Comparison of ENCODE assay signal across 15 cellular contexts in the genomic region with DNA sequence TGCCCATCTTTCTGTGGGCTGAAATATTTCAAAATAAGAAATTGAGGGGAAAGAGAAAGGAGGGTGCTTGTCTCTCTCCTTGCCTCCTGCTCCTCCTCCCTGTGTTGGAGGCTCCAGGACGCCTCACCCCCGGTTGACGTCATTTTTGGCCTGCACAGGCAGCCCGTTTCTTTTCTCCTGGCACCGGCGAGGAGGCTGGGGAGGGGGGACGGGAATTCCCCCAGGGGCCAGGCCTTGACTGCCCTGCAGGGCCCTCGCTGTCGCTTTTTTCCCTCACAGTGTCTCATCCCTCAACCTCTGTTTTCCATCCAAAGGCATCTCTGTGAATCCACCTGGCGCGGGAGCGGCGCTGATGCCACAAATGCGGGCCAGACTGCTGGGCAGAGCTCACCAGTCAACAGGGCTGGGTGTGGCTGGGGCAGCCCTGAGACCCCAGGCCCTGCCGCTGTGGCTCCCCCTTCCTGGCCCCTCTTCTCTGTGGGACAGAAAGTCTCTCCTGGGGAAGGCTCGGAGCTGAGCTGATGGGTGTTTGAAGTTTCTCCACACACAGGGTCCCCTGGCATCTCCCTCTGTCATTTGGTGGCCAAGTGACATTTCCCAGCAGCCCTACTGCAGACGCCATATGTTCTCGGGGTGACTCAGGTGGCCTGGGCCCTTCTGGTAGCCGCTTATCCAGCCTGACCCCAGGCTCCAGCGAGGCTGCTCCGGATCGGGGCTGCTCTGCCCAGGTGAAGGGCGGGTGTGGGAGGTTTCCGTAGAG. TPM values are rescaled to one million over a fixed set of nuclear protein-coding genes. Genes with fewer than 3 reads are reported as not detected.
DNase-seq lines count a peak whose midpoint lies in the region; ATAC-seq and TF ChIP-seq lines count a peak whose summit lies in the region.
"Had no signal": no experiment of that assay in that cellular context is flagged by ENCODE, and none has a peak within 500 bp of the region (broad histone marks: within the 10 kb centered on the region; RNA-seq: fewer than 3 reads in every experiment).

No MANE protein-coding gene starts in this region.

- intact Hi-C loops in heart right ventricle (cut with DNase I) = loop anchor here in 1 of 10 donors (5.0 kb wide), 1 partner anchor 39 kb away; no protein-coding TSS in a partner anchor
- intact Hi-C loops in cardiac septum (cut with DNase I) = no loop called here
- intact Hi-C loops in left ventricle myocardium superior (cut with micrococcal nuclease) = no loop called here
- intact Hi-C loops in vagina (cut with DNase I) = no loop called here
- intact Hi-C loops in prostate gland (cut with DNase I) = no loop called here

- H3K4me3 ChIP-seq in heart right ventricle = no peak overlapping the region
- no peak overlapping the region for H3K4me3 ChIP-seq in vagina
- H3K4me3 ChIP-seq in prostate gland = no peak overlapping the region
- H3K4me3 ChIP-seq: PC-9, upper lobe of left lung had no signal

- WGBS in heart right ventricle, 2 donors = 57 to 64% methylated on average over 23 to 24 of the region's 24 CpGs
- 51% methylated on average over 24 of the region's 24 CpGs for WGBS in prostate gland

- ATAC-seq in heart right ventricle = peak in 7 of 8 donors; percentile 5 to 72 (median 33)
- peak; percentile 54 for ATAC-seq in left ventricle myocardium superior
- ATAC-seq: left colon had no signal

- no peak for TF ChIP-seq POLR2A in vagina (IDR thresholded peaks at IDR 0.05)
- TF ChIP-seq POLR2A in prostate gland (IDR thresholded peaks at IDR 0.05) = no peak

- peak overlapping the region in 3 of 10 donors; percentile 30 to 40 (median 39) for H3K27ac ChIP-seq in heart right ventricle
- H3K27ac ChIP-seq in vagina = peak overlapping the region; percentile 51
- H3K27ac ChIP-seq in prostate gland = no peak overlapping the region
- H3K27ac ChIP-seq: PC-9, upper lobe of left lung had no signal

- H3K4me1 ChIP-seq in heart right ventricle (peaks cover 10 to 56% (median 33%) of the 10 kb centered on the region in 9 donors), vagina (peaks cover 50% of the 10 kb centered on the region), prostate gland (replicated peaks) (no peaks in the 10 kb centered on the region)

- H3K9me3 ChIP-seq in heart right ventricle (no peaks in the 10 kb centered on the region), vagina (no peaks in the 10 kb centered on the region), prostate gland (no peaks in the 10 kb centered on the region)
- H3K9me3 ChIP-seq: upper lobe of left lung had no signal

- peaks cover 0 to 5% (median 0%) of the 10 kb centered on the region in 9 donors for H3K36me3 ChIP-seq in heart right ventricle
- no peaks in the 10 kb centered on the region for H3K36me3 ChIP-seq in vagina
- no peaks in the 10 kb centered on the region for H3K36me3 ChIP-seq in prostate gland

- DNase-seq in heart right ventricle = peak in 1 of 2 donors; percentile 50
- DNase-seq in cardiac septum (ENCODE audit: low spot score) = no peak
- DNase-seq in anterior cingulate cortex (lab: John Stamatoyannopoulos, UW) = peak in 32 of 58 donors; percentile 9 to 65 (median 39)
- DNase-seq in left ventricle myocardium superior = no peak
- DNase-seq in vagina (ENCODE audit: extremely low spot score in 2 of 2) = no peak
- no peak for DNase-seq in SIG-M5 (lab: John Stamatoyannopoulos, UW)
- no peak for DNase-seq in prostate gland (ENCODE audit: low spot score)
- DNase-seq in NCI-H2196 (lab: John Stamatoyannopoulos, UW; ENCODE audit: unreplicated experiment) = no peak
- DNase-seq: activated CD4-positive, alpha-beta T cell treated with anti-CD3 and anti-CD28 coated beads, Interleukin-2, amount 50 U/mL, for 4 hours; activated effector memory CD4-positive, alpha-beta T cell treated with Interleukin-2 at 50 U/mL for 16 hours; DND-41; GOT3; left colon; PC-9 had no signal

- no peak for TF ChIP-seq CTCF in heart right ventricle (IDR thresholded peaks at IDR 0.05)
- no peak for TF ChIP-seq CTCF in vagina (IDR thresholded peaks at IDR 0.05)
- TF ChIP-seq CTCF in prostate gland (IDR thresholded peaks at IDR 0.05) = no peak

- H3K27me3 ChIP-seq in heart right ventricle (no peaks in the 10 kb centered on the region), vagina (no peaks in the 10 kb centered on the region), prostate gland (replicated peaks; ENCODE audit: insufficient read depth) (no peaks in the 10 kb centered on the region)
- H3K27me3 ChIP-seq: upper lobe of left lung had no signal

RNA-seq across cellular contexts. Expression of a gene that starts 16.0 kb away (rescaled TPM):
- total RNA-seq in heart right ventricle (10 to 100 TPM; 15.8 to 37.4 (median 20.6) TPM), cardiac septum (22.8 TPM), left ventricle myocardium superior (27.0 TPM), vagina (101 TPM), prostate gland (100 to 1,000 TPM in 1 of 2 donors, 10 to 100 TPM in 1; 84.9 to 263 TPM)
- 100 to 1,000 TPM in 1 of 2 donors, 10 to 100 TPM in 1; 48.6 to 132 TPM for polyA plus RNA-seq in heart right ventricle

RNA-seq across cellular contexts. Expression of a gene that starts 16.5 kb away (rescaled TPM):
- total RNA-seq in heart right ventricle = 10 to 100 TPM in 1 of 10 donors, 1 to 10 TPM in 9; 2.2 to 10.4 (median 3.1) TPM
- 1 to 10 TPM; 6.7 to 7.7 TPM for polyA plus RNA-seq in heart right ventricle
- total RNA-seq in cardiac septum = 3.3 TPM
- total RNA-seq in left ventricle myocardium superior = 6.3 TPM
- total RNA-seq in vagina = 14.0 TPM
- total RNA-seq in prostate gland = 10 to 100 TPM; 22.2 to 24.1 TPM

RNA-seq across cellular contexts. Expression of a gene that starts 24.8 kb away (rescaled TPM):
- 1 to 10 TPM in 6 of 10 donors, under 1 TPM in 4; 0.82 to 1.6 (median 1.1) TPM for total RNA-seq in heart right ventricle
- 1 to 10 TPM; 1.5 to 3.3 TPM for polyA plus RNA-seq in heart right ventricle
- total RNA-seq in cardiac septum = 0.65 TPM
- total RNA-seq in left ventricle myocardium superior = 1.8 TPM
- 12.8 TPM for total RNA-seq in vagina
- total RNA-seq in prostate gland = 10 to 100 TPM; 41.8 to 93.9 TPM

RNA-seq across cellular contexts. Expression of a gene that starts 29.2 kb away (rescaled TPM):
- total RNA-seq in heart right ventricle (10 to 100 TPM; 19.9 to 38.2 (median 22.6) TPM), cardiac septum (25.5 TPM), left ventricle myocardium superior (25.4 TPM), vagina (31.2 TPM), prostate gland (10 to 100 TPM; 30.7 to 39.7 TPM)
- polyA plus RNA-seq in heart right ventricle = 100 to 1,000 TPM in 1 of 2 donors, 10 to 100 TPM in 1; 40.5 to 115 TPM

RNA-seq across cellular contexts. Expression of a gene that starts 30.8 kb away (rescaled TPM):
- 100 to 1,000 TPM; 155 to 258 (median 187) TPM for total RNA-seq in heart right ventricle
- 100 to 1,000 TPM; 283 to 387 TPM for polyA plus RNA-seq in heart right ventricle
- 144 TPM for total RNA-seq in cardiac septum
- total RNA-seq in left ventricle myocardium superior = 177 TPM
- 106 TPM for total RNA-seq in vagina
- 100 to 1,000 TPM; 235 to 744 TPM for total RNA-seq in prostate gland

Comparison
In these comparisons a context has a peak if more than half of its experiments do, and no peak if none do; other contexts are left out.
1. DNase-seq: peak in anterior cingulate cortex (32 of 58); none in cardiac septum (single experiment), left ventricle myocardium superior (single experiment), vagina (0 of 2), SIG-M5 (single experiment), prostate gland (single experiment) and NCI-H2196 (single experiment).